ENCODE assay signal across 2 cellular contexts in the genomic region with DNA sequence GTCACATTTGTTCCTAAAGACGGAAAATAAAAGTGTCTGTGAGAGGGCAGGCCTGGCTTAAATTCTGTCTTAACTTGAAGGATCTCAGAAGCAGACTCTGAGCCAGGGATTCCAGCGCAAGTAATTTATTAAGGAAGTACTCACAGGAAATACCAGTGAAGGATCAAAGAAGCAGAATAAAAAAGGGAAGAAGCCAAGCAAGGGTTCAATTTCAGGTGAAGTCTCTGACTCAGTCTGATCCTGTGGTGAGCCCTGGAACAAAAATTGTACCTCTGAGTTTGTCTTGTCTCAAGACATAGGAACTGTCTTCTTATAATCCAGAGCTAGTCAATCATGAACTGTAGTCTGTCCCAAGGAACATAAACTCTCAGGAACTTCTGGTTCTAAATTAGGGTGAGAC.
A peak's percentile ranks its signal among the peaks of the same experiment; 100 is the strongest.
TF ChIP-seq lines count a peak whose summit lies in the region.

No MANE protein-coding gene starts in this region.

TF ChIP-seq in GM23338, 12 proteins besides CTCF, POLR2A, EP300 and RAD21:
- TF ChIP-seq, protein P1, sequence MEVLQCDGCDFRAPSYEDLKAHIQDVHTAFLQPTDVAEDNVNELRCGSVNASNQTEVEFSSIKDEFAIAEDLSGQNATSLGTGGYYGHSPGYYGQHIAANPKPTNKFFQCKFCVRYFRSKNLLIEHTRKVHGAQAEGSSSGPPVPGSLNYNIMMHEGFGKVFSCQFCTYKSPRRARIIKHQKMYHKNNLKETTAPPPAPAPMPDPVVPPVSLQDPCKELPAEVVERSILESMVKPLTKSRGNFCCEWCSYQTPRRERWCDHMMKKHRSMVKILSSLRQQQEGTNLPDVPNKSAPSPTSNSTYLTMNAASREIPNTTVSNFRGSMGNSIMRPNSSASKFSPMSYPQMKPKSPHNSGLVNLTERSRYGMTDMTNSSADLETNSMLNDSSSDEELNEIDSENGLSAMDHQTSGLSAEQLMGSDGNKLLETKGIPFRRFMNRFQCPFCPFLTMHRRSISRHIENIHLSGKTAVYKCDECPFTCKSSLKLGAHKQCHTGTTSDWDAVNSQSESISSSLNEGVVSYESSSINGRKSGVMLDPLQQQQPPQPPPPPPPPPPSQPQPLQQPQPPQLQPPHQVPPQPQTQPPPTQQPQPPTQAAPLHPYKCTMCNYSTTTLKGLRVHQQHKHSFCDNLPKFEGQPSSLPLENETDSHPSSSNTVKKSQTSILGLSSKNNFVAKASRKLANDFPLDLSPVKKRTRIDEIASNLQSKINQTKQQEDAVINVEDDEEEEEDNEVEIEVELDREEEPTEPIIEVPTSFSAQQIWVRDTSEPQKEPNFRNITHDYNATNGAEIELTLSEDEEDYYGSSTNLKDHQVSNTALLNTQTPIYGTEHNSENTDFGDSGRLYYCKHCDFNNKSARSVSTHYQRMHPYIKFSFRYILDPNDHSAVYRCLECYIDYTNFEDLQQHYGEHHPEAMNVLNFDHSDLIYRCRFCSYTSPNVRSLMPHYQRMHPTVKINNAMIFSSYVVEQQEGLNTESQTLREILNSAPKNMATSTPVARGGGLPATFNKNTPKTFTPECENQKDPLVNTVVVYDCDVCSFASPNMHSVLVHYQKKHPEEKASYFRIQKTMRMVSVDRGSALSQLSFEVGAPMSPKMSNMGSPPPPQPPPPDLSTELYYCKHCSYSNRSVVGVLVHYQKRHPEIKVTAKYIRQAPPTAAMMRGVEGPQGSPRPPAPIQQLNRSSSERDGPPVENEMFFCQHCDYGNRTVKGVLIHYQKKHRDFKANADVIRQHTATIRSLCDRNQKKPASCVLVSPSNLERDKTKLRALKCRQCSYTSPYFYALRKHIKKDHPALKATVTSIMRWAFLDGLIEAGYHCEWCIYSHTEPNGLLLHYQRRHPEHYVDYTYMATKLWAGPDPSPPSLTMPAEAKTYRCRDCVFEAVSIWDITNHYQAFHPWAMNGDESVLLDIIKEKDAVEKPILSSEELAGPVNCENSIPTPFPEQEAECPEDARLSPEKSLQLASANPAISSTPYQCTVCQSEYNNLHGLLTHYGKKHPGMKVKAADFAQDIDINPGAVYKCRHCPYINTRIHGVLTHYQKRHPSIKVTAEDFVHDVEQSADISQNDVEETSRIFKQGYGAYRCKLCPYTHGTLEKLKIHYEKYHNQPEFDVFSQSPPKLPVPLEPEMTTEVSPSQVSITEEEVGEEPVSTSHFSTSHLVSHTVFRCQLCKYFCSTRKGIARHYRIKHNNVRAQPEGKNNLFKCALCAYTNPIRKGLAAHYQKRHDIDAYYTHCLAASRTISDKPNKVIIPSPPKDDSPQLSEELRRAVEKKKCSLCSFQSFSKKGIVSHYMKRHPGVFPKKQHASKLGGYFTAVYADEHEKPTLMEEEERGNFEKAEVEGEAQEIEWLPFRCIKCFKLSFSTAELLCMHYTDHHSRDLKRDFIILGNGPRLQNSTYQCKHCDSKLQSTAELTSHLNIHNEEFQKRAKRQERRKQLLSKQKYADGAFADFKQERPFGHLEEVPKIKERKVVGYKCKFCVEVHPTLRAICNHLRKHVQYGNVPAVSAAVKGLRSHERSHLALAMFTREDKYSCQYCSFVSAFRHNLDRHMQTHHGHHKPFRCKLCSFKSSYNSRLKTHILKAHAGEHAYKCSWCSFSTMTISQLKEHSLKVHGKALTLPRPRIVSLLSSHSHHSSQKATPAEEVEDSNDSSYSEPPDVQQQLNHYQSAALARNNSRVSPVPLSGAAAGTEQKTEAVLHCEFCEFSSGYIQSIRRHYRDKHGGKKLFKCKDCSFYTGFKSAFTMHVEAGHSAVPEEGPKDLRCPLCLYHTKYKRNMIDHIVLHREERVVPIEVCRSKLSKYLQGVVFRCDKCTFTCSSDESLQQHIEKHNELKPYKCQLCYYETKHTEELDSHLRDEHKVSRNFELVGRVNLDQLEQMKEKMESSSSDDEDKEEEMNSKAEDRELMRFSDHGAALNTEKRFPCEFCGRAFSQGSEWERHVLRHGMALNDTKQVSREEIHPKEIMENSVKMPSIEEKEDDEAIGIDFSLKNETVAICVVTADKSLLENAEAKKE (CRISPR knock-in tag; IDR thresholded peaks at IDR 0.05): peak; percentile 20; the same call in 1 of the 2 replicates
- TF ChIP-seq EZH2 (IDR thresholded peaks at IDR 0.05; ENCODE audit: low read depth, unreplicated experiment) (no peak), ZNF114 (CRISPR knock-in tag; IDR thresholded peaks at IDR 0.05) (no peak), NANOG (IDR thresholded peaks at IDR 0.05; ENCODE audit: borderline replicate concordance) (no peak)

TF ChIP-seq in H1, 55 proteins besides CTCF, POLR2A, EP300 and RAD21:
- TF ChIP-seq HDAC2 (IDR thresholded peaks at IDR 0.05; ENCODE audit: borderline replicate concordance in 1 of 2, low read depth in 2 of 2, low read length in 2 of 2) (no peak), GABPA (IDR thresholded peaks at IDR 0.05; ENCODE audit: borderline replicate concordance, insufficient read depth, low read length) (no peak), EGR1 (IDR thresholded peaks at IDR 0.05; ENCODE audit: borderline replicate concordance, low read depth, low read length) (no peak), CHD1 (IDR thresholded peaks at IDR 0.05; ENCODE audit: low read depth, low read length) (no peak), TAF7 (optimal IDR thresholded peaks at IDR 0.05; ENCODE audit: borderline replicate concordance, low read depth, low read length) (no peak), YY1 (IDR thresholded peaks at IDR 0.05; ENCODE audit: low read depth, low read length) (no peak), BCL11A (IDR thresholded peaks at IDR 0.05; ENCODE audit: low read depth in 2 of 2, low read length in 2 of 2) (no peak), RBBP5 (IDR thresholded peaks at IDR 0.05; ENCODE audit: borderline replicate concordance, low read depth, low read length) (no peak), JUND (IDR thresholded peaks at IDR 0.05; ENCODE audit: low read length) (no peak), CHD2 (IDR thresholded peaks at IDR 0.05; ENCODE audit: low read length) (no peak), NANOG (IDR thresholded peaks at IDR 0.05; ENCODE audit: insufficient read depth, low read depth, low read length, poor library complexity, severe bottlenecking) (no peak), SIRT6 (IDR thresholded peaks at IDR 0.05; ENCODE audit: low read length) (no peak), FOSL1 (IDR thresholded peaks at IDR 0.05; ENCODE audit: insufficient read depth, low read depth, low read length) (no peak), KDM4A (IDR thresholded peaks at IDR 0.05; ENCODE audit: low read depth, low read length, severe bottlenecking) (no peak), CBX8 (IDR thresholded peaks at IDR 0.05; ENCODE audit: borderline replicate concordance, low read depth, low read length) (no peak)
- TF ChIP-seq, protein P2, sequence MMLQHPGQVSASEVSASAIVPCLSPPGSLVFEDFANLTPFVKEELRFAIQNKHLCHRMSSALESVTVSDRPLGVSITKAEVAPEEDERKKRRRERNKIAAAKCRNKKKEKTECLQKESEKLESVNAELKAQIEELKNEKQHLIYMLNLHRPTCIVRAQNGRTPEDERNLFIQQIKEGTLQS (IDR thresholded peaks at IDR 0.05; ENCODE audit: insufficient read depth, low read depth, low read length): no peak
TF ChIP-seq in H1: peak in this region for 0.
